Comparison of ENCODE assay signal across 7 cellular contexts in genomic region chr1:40315795-40316594, GRCh38. TPM values are rescaled to one million over a fixed set of nuclear protein-coding genes. Genes with fewer than 3 reads are reported as not detected.
DNase-seq lines count a peak whose midpoint lies in the region; FAIRE-seq and TF ChIP-seq lines count a peak whose summit lies in the region.

No MANE protein-coding gene starts in this region.

- in situ Hi-C loops in astrocyte of the cerebellum (cut with HindIII; ENCODE audit: low sequenced_read_pairs): no loop called here

- H3K9ac ChIP-seq in NT2/D1 (ENCODE audit: insufficient read length, low read depth): peak overlapping the region; percentile 91

- TF ChIP-seq POLR2A in GM12892 (IDR thresholded peaks at IDR 0.05; ENCODE audit: low read depth, low read length): no peak

- no peak for DNase-seq in GM12892 (ENCODE audit: insufficient read length)
- DNase-seq in NT2/D1 (ENCODE audit: low read depth, low spot score): no peak
- no peak for DNase-seq in astrocyte of the cerebellum (ENCODE audit: low read depth)
- DNase-seq in iPS-NIHi7 (ENCODE audit: extremely low spot score): peak; percentile 47
- peak; percentile 13 for DNase-seq in small intestine
- DNase-seq in 8988T: no peak
- DNase-seq in NCI-H2107 (lab: John Stamatoyannopoulos, UW): no peak

- H3K4me1 ChIP-seq in NT2/D1 (ENCODE audit: insufficient read depth, insufficient read length): peaks cover 21% of the 10 kb centered on the region
- H3K4me1 ChIP-seq in small intestine (ENCODE audit: control insufficient read depth in 2 of 2, insufficient read depth in 1 of 2, low read depth in 1 of 2, low read length in 1 of 2): peaks cover 0 to 3% of the 10 kb centered on the region in 2 donors

- H3K27me3 ChIP-seq in NT2/D1 (ENCODE audit: insufficient read depth, insufficient read length): peaks cover 41% of the 10 kb centered on the region
- H3K27me3 ChIP-seq in small intestine (ENCODE audit: control insufficient read depth in 2 of 2, insufficient read depth in 2 of 2, low read length in 2 of 2): peaks cover 4 to 6% of the 10 kb centered on the region in 2 donors

- FAIRE-seq in GM12892 (lab: Jason Lieb, UNC): peak; percentile 89
- no peak for FAIRE-seq in small intestine (lab: Jason Lieb, UNC)

- 1 to 4% (median 3%) methylated on average over 35 to 41 of the region's 41 CpGs for WGBS in small intestine, 3 donors

- H3K9me3 ChIP-seq in NT2/D1 (ENCODE audit: insufficient read depth, low read length) (no peaks in the 10 kb centered on the region), small intestine (ENCODE audit: control insufficient read depth, low read depth) (no peaks in the 10 kb centered on the region)

- peaks cover 5% of the 10 kb centered on the region for H3K36me3 ChIP-seq in NT2/D1 (ENCODE audit: insufficient read depth, insufficient read length, low read length)
- no peaks in the 10 kb centered on the region for H3K36me3 ChIP-seq in small intestine (ENCODE audit: control insufficient read depth in 2 of 2, insufficient read depth in 2 of 2, low read length in 2 of 2)

- no peak overlapping the region for H3K27ac ChIP-seq in small intestine (ENCODE audit: low read depth in 1 of 2, low read length in 1 of 2)

- TF ChIP-seq CTCF in astrocyte of the cerebellum (IDR thresholded peaks at IDR 0.05; ENCODE audit: low read depth, low read length, missing control alignments): no peak

- H3K4me3 ChIP-seq in NT2/D1 (ENCODE audit: insufficient read length, low read depth) (peak overlapping the region; percentile 82), astrocyte of the cerebellum (ENCODE audit: low read depth, low read length) (peak overlapping the region; percentile 45), small intestine (ENCODE audit: low read depth in 1 of 2, low read length in 2 of 2) (peak overlapping the region in 1 of 2 donors; percentile 43)

RNA-seq across cellular contexts. Expression of gene COL9A2, which starts 1.1 kb away (rescaled TPM):
- 19.1 TPM for polyA plus RNA-seq in GM12892 (2012; ENCODE audit: missing spikeins)
- 1 to 10 TPM in 2 of 3 donors, not detected in 1; 2.4 to 4.8 TPM for polyA plus RNA-seq in small intestine

RNA-seq across cellular contexts. Expression of gene SMAP2, which starts 57.5 kb away (rescaled TPM):
- 122 TPM for polyA plus RNA-seq in GM12892 (2012; ENCODE audit: missing spikeins)
- 10 to 100 TPM; 13.0 to 27.8 (median 27.3) TPM for polyA plus RNA-seq in small intestine

RNA-seq across cellular contexts. Expression of gene ZMPSTE24, which starts 58.0 kb away (rescaled TPM):
- 17.7 TPM for polyA plus RNA-seq in GM12892 (2012; ENCODE audit: missing spikeins)
- 10 to 100 TPM in 2 of 3 donors, 1 to 10 TPM in 1; 9.8 to 33.0 (median 11.3) TPM for polyA plus RNA-seq in small intestine

Comparison
In these comparisons a context has a peak if more than half of its experiments do, and no peak if none do; other contexts are left out.
1. DNase-seq: peak in iPS-NIHi7 (single experiment) and small intestine (single experiment); none in GM12892 (single experiment), NT2/D1 (single experiment), astrocyte of the cerebellum (single experiment), 8988T (single experiment) and NCI-H2107 (single experiment).